10 cellular contexts compared by ENCODE assay signal in the genomic region with DNA sequence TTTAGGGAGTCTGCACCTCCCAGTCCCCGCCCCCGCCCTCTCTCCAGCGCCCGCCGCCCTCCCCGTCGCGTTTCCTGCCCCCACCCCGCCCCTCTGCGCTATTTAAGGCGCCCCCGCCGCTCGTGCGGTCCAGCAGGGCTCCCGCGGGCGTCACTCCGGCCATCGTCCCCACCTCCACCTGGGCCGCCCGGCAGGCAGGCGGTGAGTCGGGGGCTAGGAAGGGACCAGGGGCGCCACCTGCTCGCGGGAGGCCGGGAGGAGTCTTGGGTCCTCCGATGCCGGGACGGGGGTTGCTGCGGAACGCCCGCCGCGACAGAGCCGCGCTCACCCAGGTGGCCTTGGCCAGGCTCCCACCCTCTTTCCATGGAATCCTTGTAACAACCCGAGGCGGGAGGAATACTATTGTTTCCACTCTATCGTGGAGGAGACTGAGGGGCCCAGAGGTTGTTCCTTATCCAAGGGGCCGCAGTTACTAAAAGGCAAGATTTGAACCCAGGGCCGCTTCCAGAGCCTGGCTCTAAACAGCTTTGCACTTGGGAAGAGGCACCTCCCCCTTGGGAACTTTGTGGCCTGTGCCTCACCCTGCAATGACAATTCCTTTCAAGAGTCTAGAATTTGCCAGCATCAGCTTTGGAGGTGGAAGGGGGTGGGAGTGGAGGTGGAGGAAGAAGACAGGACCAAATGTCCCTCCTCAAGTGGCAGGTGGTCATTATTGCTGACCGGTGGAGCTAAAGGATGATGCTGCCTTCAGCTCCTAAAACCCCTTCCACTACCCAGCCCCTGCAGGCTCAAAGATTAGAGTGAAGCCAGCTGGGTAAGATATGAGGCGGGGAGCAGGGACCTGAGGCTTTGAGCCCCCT. TPM values are rescaled to one million over a fixed set of nuclear protein-coding genes. Genes with fewer than 3 reads are reported as not detected.
DNase-seq lines count a peak whose midpoint lies in the region; ATAC-seq, FAIRE-seq and TF ChIP-seq lines count a peak whose summit lies in the region.
"Had no signal": no experiment of that assay in that cellular context is flagged by ENCODE, and none has a peak within 500 bp of the region (broad histone marks: within the 10 kb centered on the region; RNA-seq: fewer than 3 reads in every experiment).

A gene (plus strand): TSS at position 132 of the 860 bp plus-strand sequence. CDS start 1,215 bp downstream, outside the sequence.

- intact Hi-C loops in lower leg skin (cut with DNase I; ENCODE audit: low total_unique reads), result no loop called here

- no peak for FAIRE-seq in D721Med (lab: Jason Lieb, UNC)
- FAIRE-seq: bronchial epithelial cell had no signal

- TF ChIP-seq POLR2A in lower leg skin (IDR thresholded peaks at IDR 0.05), result no peak

- TF ChIP-seq CTCF in lower leg skin (IDR thresholded peaks at IDR 0.05) (no peak), D721Med (IDR thresholded peaks at IDR 0.05; ENCODE audit: insufficient read depth, missing control alignments) (no peak)

- WGBS in lower leg skin, 2 donors, result 19 to 24% methylated on average over 9 to 17 of the region's 45 CpGs

- no peaks in the 10 kb centered on the region for H3K36me3 Mint-ChIP-seq in T-cell

- ATAC-seq in T-cell (replicated peaks in 1 of 4) (peak; percentile 32 to 54 (median 46)), GM19328 (IDR thresholded peaks at IDR 0.05; ENCODE audit: unreplicated experiment) (no peak), HG02623 (IDR thresholded peaks at IDR 0.05; ENCODE audit: unreplicated experiment) (no peak), HG03469 (IDR thresholded peaks at IDR 0.05; ENCODE audit: unreplicated experiment) (no peak)
- ATAC-seq in stimulated activated naive CD8-positive, alpha-beta T cell treated with anti-CD3 and anti-CD28 coated beads, Interleukin-15, Interleukin-2, amounts not matched to agents 100 U/mL and 50 U/mL, for 24 hours, result no peak

- H3K4me3 Mint-ChIP-seq in T-cell, result peak within 1 kb of the TSS; percentile 31 to 61 (median 57)

- H3K4me1 Mint-ChIP-seq in T-cell, result peaks cover 5 to 7% (median 6%) of the 10 kb centered on the region in 3 donors

- no peak within 1 kb of the TSS for H3K4me3 ChIP-seq in lower leg skin (ENCODE audit: low read depth, poor library complexity, severe bottlenecking)

- DNase-seq in T-cell (no peak), dermis microvascular lymphatic vessel endothelial cell (ENCODE audit: low read depth in 2 of 2) (peak in 1 of 2 donors; percentile 41), lower leg skin (ENCODE audit: low spot score in 2 of 2) (peak in 1 of 2 donors; percentile 62), D721Med (ENCODE audit: insufficient read length, low spot score) (no peak)
- peak; percentile 24 for DNase-seq in stimulated activated naive CD8-positive, alpha-beta T cell treated with anti-CD3 and anti-CD28 coated beads, Interleukin-15, Interleukin-2, amounts not matched to agents 100 U/mL and 50 U/mL, for 24 hours
- DNase-seq: NCI-H446 treated with DMSO at 0.1 percent for 48 hours had no signal

- CTCF ChIA-PET in T-cell (lab: Charles Lee), result no interaction called here

- POLR2A ChIA-PET in T-cell (lab: Charles Lee), result no interaction called here

- H3K27me3 Mint-ChIP-seq in T-cell, result peaks cover 21 to 22% of the 10 kb centered on the region in 2 donors

- H3K9me3 Mint-ChIP-seq in T-cell, result no peaks in the 10 kb centered on the region

- no peak within 1 kb of the TSS for H3K27ac Mint-ChIP-seq in T-cell

RNA-seq across cellular contexts. Expression of the gene that starts here (rescaled TPM):
- not detected for total RNA-seq in T-cell
- total RNA-seq in dermis microvascular lymphatic vessel endothelial cell, result 62.4 and 70.5 TPM in 2 replicates
- 10 to 100 TPM in 3 of 4 donors, 1 to 10 TPM in 1; 2.9 to 30.8 (median 12.8) TPM for total RNA-seq in lower leg skin
- total RNA-seq: bronchial epithelial cell had no signal

Comparison
In these comparisons a context has a peak if more than half of its experiments do, and no peak if none do; other contexts are left out.
1. Peak in ATAC-seq in T-cell; RNA of the gene not detected or under 1 TPM.